8 cellular contexts compared by ENCODE assay signal in genomic region chr1:1200876-1201810, GRCh38. TPM values are rescaled to one million over a fixed set of nuclear protein-coding genes. Genes with fewer than 3 reads are reported as not detected.
DNase-seq lines count a peak whose midpoint lies in the region; ATAC-seq and TF ChIP-seq lines count a peak whose summit lies in the region.

No MANE protein-coding gene starts in this region.

- no peak overlapping the region for H2AK5ac ChIP-seq in H9 (ENCODE audit: insufficient read length, low read length)

- no peak overlapping the region for H2BK20ac ChIP-seq in H9 (ENCODE audit: low read depth, low read length, poor library complexity, severe bottlenecking)

- H3K27me3 ChIP-seq in H9 (ENCODE audit: insufficient read depth, low read length): no peaks in the 10 kb centered on the region; the same call in 1 of the 2 replicates
- H3K27me3 ChIP-seq in iPS-18a (ENCODE audit: control insufficient read depth, insufficient read depth, low read length): peaks cover 26% of the 10 kb centered on the region

- no peaks in the 10 kb centered on the region for H3K36me3 Mint-ChIP-seq in H9 (ENCODE audit: insufficient read depth in 1 of 3, low read depth in 3 of 3)
- H3K36me3 Mint-ChIP-seq in activated naive CD8-positive, alpha-beta T cell: peaks cover 2% of the 10 kb centered on the region

- WGBS in H9 (ENCODE audit: extremely low coverage, insufficient read length, low lambda C conversion rate): no CpG with 5 or more reads among the region's 109 CpGs

- peak overlapping the region; percentile 50 to 66; a peak in 4 of 5 replicates for H3K4me3 Mint-ChIP-seq in H9
- H3K4me3 Mint-ChIP-seq in activated naive CD8-positive, alpha-beta T cell: peak overlapping the region; percentile 73

- H2BK12ac ChIP-seq in H9 (ENCODE audit: insufficient read length, low read depth, low read length): no peak overlapping the region

- no peak for TF ChIP-seq CTCF in H9 (conservative IDR thresholded peaks at IDR 0.05)

- no peak for ATAC-seq in HG03139 (IDR thresholded peaks at IDR 0.05; ENCODE audit: unreplicated experiment)

- H3K9ac ChIP-seq in H9 (ENCODE audit: extremely low read depth, insufficient read length, low read length) (no peak overlapping the region), iPS-18a (ENCODE audit: low read length) (no peak overlapping the region)

- H4K91ac ChIP-seq in H9 (ENCODE audit: insufficient read length, low read depth, low read length): no peak overlapping the region

- no peaks in the 10 kb centered on the region; a peak in 1 of 5 replicates for H3K9me3 Mint-ChIP-seq in H9
- no peaks in the 10 kb centered on the region for H3K9me3 Mint-ChIP-seq in activated naive CD8-positive, alpha-beta T cell (ENCODE audit: low read depth)

- no peaks in the 10 kb centered on the region for H3K36me3 ChIP-seq in iPS-18a (ENCODE audit: control insufficient read depth, low read depth, low read length)

- no peak overlapping the region for H3K14ac ChIP-seq in H9 (ENCODE audit: insufficient read depth, low read length)

- no peak overlapping the region for H3K18ac ChIP-seq in H9 (ENCODE audit: insufficient read length, low read depth, low read length)

- no peaks in the 10 kb centered on the region for H4K20me1 ChIP-seq in H9 (ENCODE audit: control insufficient read depth, insufficient read depth, insufficient read length)

- peaks cover 3 to 4% of the 10 kb centered on the region in 2 experiments; a peak in 3 of 4 replicates for H3K4me1 Mint-ChIP-seq in H9
- peaks cover 4% of the 10 kb centered on the region for H3K4me1 Mint-ChIP-seq in activated naive CD8-positive, alpha-beta T cell (ENCODE audit: low read depth)

- H4K8ac ChIP-seq in H9 (replicated peaks; ENCODE audit: insufficient read length, low read depth, low read length): no peak overlapping the region

- H2BK5ac ChIP-seq in H9 (ENCODE audit: insufficient read length, low read length): no peak overlapping the region

- no peak overlapping the region for H3K4ac ChIP-seq in H9 (ENCODE audit: low read depth, low read length)

- H3K27ac ChIP-seq in H9 (ENCODE audit: insufficient read length, low read depth, low read length): no peak overlapping the region
- H3K27ac ChIP-seq in iPS-18a (ENCODE audit: low read length): no peak overlapping the region

- H3K4me1 ChIP-seq in H9 (ENCODE audit: insufficient read depth, low read length) (no peaks in the 10 kb centered on the region), iPS-18a (ENCODE audit: control insufficient read depth, low read depth, low read length) (peaks cover 3% of the 10 kb centered on the region)

- H2AFZ ChIP-seq in H9 (ENCODE audit: low read length): no peak overlapping the region

- no peak overlapping the region for H3K56ac ChIP-seq in H9 (ENCODE audit: insufficient read length, low read depth, low read length)

- no peaks in the 10 kb centered on the region for H3K79me2 ChIP-seq in H9 (ENCODE audit: insufficient read depth, low read length)

- no peak overlapping the region for H2BK15ac ChIP-seq in H9 (ENCODE audit: low read depth, low read length)

- H3T11ph ChIP-seq in H9 (ENCODE audit: low read length): no peak overlapping the region

- no peak overlapping the region for H3K4me2 ChIP-seq in H9 (ENCODE audit: insufficient read depth, insufficient read length, low read length)

- H3K27me3 Mint-ChIP-seq in H9 (ENCODE audit: low read depth): peaks cover 23% of the 10 kb centered on the region
- H3K27me3 Mint-ChIP-seq in activated naive CD8-positive, alpha-beta T cell: no peaks in the 10 kb centered on the region

- no peak overlapping the region for H3K23ac ChIP-seq in H9 (ENCODE audit: insufficient read length, low read depth, low read length)

- no peak overlapping the region for H3K27ac Mint-ChIP-seq in H9
- peak overlapping the region; percentile 58 for H3K27ac Mint-ChIP-seq in activated naive CD8-positive, alpha-beta T cell

- H3K23me2 ChIP-seq in H9 (ENCODE audit: insufficient read length, low read depth, low read length, poor library complexity, severe bottlenecking): peaks cover 3% of the 10 kb centered on the region

- DNase-seq in AG08396 (ENCODE audit: low spot score): peak; percentile 86
- peak; percentile 45 for DNase-seq in H9
- DNase-seq in SW480 (ENCODE audit: low spot score): peak; percentile 53
- peak; percentile 77 to 87 (median 86) for DNase-seq in stimulated activated CD4-positive, alpha-beta T cell treated with anti-CD3 and anti-CD28 coated beads, Interleukin-1b, Interleukin-23, amount 100 ng/mL, for 24 hours (ENCODE audit: low read depth in 4 of 4, low spot score in 1 of 4)
- DNase-seq in occipital lobe (lab: John Stamatoyannopoulos, UW): no peak

- H3K9me3 ChIP-seq in H9 (ENCODE audit: control insufficient read depth, low read depth, low read length) (no peaks in the 10 kb centered on the region), iPS-18a (ENCODE audit: control insufficient read depth, low read depth, low read length) (no peaks in the 10 kb centered on the region)

- no peak overlapping the region for H2BK120ac ChIP-seq in H9 (ENCODE audit: low read depth, low read length, poor library complexity, severe bottlenecking)

- H3K4me3 ChIP-seq in iPS-18a (ENCODE audit: low read length): peak overlapping the region; percentile 33

- no peaks in the 10 kb centered on the region for H3K79me1 ChIP-seq in H9 (ENCODE audit: insufficient read depth, low read depth, low read length, poor library complexity, severe bottlenecking)

- H4K5ac ChIP-seq in H9 (ENCODE audit: insufficient read length, low read depth, low read length): no peak overlapping the region

RNA-seq across cellular contexts. Expression of gene TNFRSF18, which starts 5.2 kb away (rescaled TPM):
- total RNA-seq in H9 (2021) (1.9 and 2.0 TPM in 2 replicates), occipital lobe (not detected)

RNA-seq across cellular contexts. Expression of gene TNFRSF4, which starts 12.8 kb away (rescaled TPM):
- total RNA-seq in H9 (2021) (0.24 and 0.33 TPM in 2 replicates), occipital lobe (not detected)

RNA-seq across cellular contexts. Expression of gene TTLL10, which starts 27.5 kb away (rescaled TPM):
- total RNA-seq in H9 (2021) (0.68 and 0.79 TPM in 2 replicates), occipital lobe (not detected)

RNA-seq across cellular contexts. Expression of gene SDF4, which starts 30.7 kb away (rescaled TPM):
- total RNA-seq in H9 (2021) (82.0 and 84.7 TPM in 2 replicates), occipital lobe (18.4 TPM)

RNA-seq across cellular contexts. Expression of gene B3GALT6, which starts 30.9 kb away (rescaled TPM):
- 27.0 and 27.1 TPM in 2 replicates for total RNA-seq in H9 (2021)
- total RNA-seq in occipital lobe: 27.1 TPM
